ENCODE assay signal across 1 cellular context in genomic region chr14:74945852-74946658, GRCh38.
TF ChIP-seq lines count a peak whose summit lies in the region.

No MANE protein-coding gene starts in this region.

TF ChIP-seq in HepG2, 621 proteins besides CTCF, POLR2A, EP300 and RAD21 (continued from another document and continues in another):
- no peak for TF ChIP-seq ZNF318 (CRISPR knock-in tag; IDR thresholded peaks at IDR 0.05)
- no peak for TF ChIP-seq KLF12 (CRISPR knock-in tag; IDR thresholded peaks at IDR 0.05; ENCODE audit: borderline replicate concordance)
- 0 out of 2 replicates have a peak, but pooled peaks have one; percentile 55 for TF ChIP-seq BCL6 (CRISPR knock-in tag; IDR thresholded peaks at IDR 0.05)
- TF ChIP-seq POGK (CRISPR knock-in tag; conservative IDR thresholded peaks at IDR 0.05), result 0 out of 2 replicates have a peak, but pooled peaks have one; percentile 45
- no peak for TF ChIP-seq TEAD2 (CRISPR knock-in tag; IDR thresholded peaks at IDR 0.05)
- TF ChIP-seq, protein P1, sequence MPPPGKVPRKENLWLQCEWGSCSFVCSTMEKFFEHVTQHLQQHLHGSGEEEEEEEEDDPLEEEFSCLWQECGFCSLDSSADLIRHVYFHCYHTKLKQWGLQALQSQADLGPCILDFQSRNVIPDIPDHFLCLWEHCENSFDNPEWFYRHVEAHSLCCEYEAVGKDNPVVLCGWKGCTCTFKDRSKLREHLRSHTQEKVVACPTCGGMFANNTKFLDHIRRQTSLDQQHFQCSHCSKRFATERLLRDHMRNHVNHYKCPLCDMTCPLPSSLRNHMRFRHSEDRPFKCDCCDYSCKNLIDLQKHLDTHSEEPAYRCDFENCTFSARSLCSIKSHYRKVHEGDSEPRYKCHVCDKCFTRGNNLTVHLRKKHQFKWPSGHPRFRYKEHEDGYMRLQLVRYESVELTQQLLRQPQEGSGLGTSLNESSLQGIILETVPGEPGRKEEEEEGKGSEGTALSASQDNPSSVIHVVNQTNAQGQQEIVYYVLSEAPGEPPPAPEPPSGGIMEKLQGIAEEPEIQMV (CRISPR knock-in tag; IDR thresholded peaks at IDR 0.05; ENCODE audit: low read depth), result no peak
- no peak for TF ChIP-seq ONECUT2 (CRISPR knock-in tag; IDR thresholded peaks at IDR 0.05)
- no peak for TF ChIP-seq ZNF772 (CRISPR knock-in tag; IDR thresholded peaks at IDR 0.05)
- TF ChIP-seq NCOA5 (CRISPR knock-in tag; IDR thresholded peaks at IDR 0.05), result no peak
- no peak for TF ChIP-seq ZNF746 (CRISPR knock-in tag; IDR thresholded peaks at IDR 0.05)
- no peak for TF ChIP-seq ZNF660 (CRISPR knock-in tag; IDR thresholded peaks at IDR 0.05; ENCODE audit: borderline replicate concordance, low read depth)
- no peak for TF ChIP-seq ZBTB26 (CRISPR knock-in tag; IDR thresholded peaks at IDR 0.05; ENCODE audit: borderline replicate concordance)
- TF ChIP-seq, protein P2, sequence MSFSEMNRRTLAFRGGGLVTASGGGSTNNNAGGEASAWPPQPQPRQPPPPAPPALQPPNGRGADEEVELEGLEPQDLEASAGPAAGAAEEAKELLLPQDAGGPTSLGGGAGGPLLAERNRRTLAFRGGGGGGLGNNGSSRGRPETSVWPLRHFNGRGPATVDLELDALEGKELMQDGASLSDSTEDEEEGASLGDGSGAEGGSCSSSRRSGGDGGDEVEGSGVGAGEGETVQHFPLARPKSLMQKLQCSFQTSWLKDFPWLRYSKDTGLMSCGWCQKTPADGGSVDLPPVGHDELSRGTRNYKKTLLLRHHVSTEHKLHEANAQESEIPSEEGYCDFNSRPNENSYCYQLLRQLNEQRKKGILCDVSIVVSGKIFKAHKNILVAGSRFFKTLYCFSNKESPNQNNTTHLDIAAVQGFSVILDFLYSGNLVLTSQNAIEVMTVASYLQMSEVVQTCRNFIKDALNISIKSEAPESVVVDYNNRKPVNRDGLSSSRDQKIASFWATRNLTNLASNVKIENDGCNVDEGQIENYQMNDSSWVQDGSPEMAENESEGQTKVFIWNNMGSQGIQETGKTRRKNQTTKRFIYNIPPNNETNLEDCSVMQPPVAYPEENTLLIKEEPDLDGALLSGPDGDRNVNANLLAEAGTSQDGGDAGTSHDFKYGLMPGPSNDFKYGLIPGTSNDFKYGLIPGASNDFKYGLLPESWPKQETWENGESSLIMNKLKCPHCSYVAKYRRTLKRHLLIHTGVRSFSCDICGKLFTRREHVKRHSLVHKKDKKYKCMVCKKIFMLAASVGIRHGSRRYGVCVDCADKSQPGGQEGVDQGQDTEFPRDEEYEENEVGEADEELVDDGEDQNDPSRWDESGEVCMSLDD (CRISPR knock-in tag; IDR thresholded peaks at IDR 0.05; ENCODE audit: borderline replicate concordance), result no peak
- TF ChIP-seq, protein P3, sequence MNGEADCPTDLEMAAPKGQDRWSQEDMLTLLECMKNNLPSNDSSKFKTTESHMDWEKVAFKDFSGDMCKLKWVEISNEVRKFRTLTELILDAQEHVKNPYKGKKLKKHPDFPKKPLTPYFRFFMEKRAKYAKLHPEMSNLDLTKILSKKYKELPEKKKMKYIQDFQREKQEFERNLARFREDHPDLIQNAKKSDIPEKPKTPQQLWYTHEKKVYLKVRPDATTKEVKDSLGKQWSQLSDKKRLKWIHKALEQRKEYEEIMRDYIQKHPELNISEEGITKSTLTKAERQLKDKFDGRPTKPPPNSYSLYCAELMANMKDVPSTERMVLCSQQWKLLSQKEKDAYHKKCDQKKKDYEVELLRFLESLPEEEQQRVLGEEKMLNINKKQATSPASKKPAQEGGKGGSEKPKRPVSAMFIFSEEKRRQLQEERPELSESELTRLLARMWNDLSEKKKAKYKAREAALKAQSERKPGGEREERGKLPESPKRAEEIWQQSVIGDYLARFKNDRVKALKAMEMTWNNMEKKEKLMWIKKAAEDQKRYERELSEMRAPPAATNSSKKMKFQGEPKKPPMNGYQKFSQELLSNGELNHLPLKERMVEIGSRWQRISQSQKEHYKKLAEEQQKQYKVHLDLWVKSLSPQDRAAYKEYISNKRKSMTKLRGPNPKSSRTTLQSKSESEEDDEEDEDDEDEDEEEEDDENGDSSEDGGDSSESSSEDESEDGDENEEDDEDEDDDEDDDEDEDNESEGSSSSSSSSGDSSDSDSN (CRISPR knock-in tag; IDR thresholded peaks at IDR 0.05), result 0 out of 2 replicates have a peak, but pooled peaks have one; percentile 9
- no peak for TF ChIP-seq ZNF138 (CRISPR knock-in tag; IDR thresholded peaks at IDR 0.05; ENCODE audit: low read depth)
- peak; percentile 100 for TF ChIP-seq ZNF691 (CRISPR knock-in tag; IDR thresholded peaks at IDR 0.05; ENCODE audit: borderline replicate concordance, low read depth)
- TF ChIP-seq SMYD3 (CRISPR knock-in tag; IDR thresholded peaks at IDR 0.05), result no peak
- no peak for TF ChIP-seq ZNF570 (CRISPR knock-in tag; IDR thresholded peaks at IDR 0.05; ENCODE audit: borderline replicate concordance)
- no peak; the same call in 1 of the 2 replicates for TF ChIP-seq ZNF280B (CRISPR knock-in tag; IDR thresholded peaks at IDR 0.05; ENCODE audit: borderline replicate concordance)
- TF ChIP-seq, protein P4, sequence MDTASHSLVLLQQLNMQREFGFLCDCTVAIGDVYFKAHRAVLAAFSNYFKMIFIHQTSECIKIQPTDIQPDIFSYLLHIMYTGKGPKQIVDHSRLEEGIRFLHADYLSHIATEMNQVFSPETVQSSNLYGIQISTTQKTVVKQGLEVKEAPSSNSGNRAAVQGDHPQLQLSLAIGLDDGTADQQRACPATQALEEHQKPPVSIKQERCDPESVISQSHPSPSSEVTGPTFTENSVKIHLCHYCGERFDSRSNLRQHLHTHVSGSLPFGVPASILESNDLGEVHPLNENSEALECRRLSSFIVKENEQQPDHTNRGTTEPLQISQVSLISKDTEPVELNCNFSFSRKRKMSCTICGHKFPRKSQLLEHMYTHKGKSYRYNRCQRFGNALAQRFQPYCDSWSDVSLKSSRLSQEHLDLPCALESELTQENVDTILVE (CRISPR knock-in tag; IDR thresholded peaks at IDR 0.05), result no peak
- no peak for TF ChIP-seq ZBTB7A (CRISPR knock-in tag; IDR thresholded peaks at IDR 0.05)
- TF ChIP-seq ZNF788 (CRISPR knock-in tag; IDR thresholded peaks at IDR 0.05; ENCODE audit: borderline replicate concordance), result no peak
- TF ChIP-seq ZNF296 (CRISPR knock-in tag; conservative IDR thresholded peaks at IDR 0.05), result no peak
- TF ChIP-seq ZNF775 (CRISPR knock-in tag; IDR thresholded peaks at IDR 0.05; ENCODE audit: borderline replicate concordance), result no peak
- TF ChIP-seq ZNF605 (CRISPR knock-in tag; IDR thresholded peaks at IDR 0.05), result no peak
- no peak for TF ChIP-seq ZNF552 (CRISPR knock-in tag; IDR thresholded peaks at IDR 0.05; ENCODE audit: borderline replicate concordance)
- no peak for TF ChIP-seq HDAC6 (IDR thresholded peaks at IDR 0.05; ENCODE audit: low read depth, low read length)
- no peak for TF ChIP-seq MTF1 (CRISPR knock-in tag; IDR thresholded peaks at IDR 0.05)
- TF ChIP-seq, protein P5, sequence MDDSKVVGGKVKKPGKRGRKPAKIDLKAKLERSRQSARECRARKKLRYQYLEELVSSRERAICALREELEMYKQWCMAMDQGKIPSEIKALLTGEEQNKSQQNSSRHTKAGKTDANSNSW (CRISPR knock-in tag; IDR thresholded peaks at IDR 0.05; ENCODE audit: borderline replicate concordance), result no peak
- TF ChIP-seq HHEX (CRISPR knock-in tag; IDR thresholded peaks at IDR 0.05), result peak; percentile 45; the same call in 1 of the 2 replicates
- TF ChIP-seq ZNF451 (CRISPR knock-in tag; IDR thresholded peaks at IDR 0.05), result no peak
- peak; percentile 47; the same call in 1 of the 2 replicates for TF ChIP-seq SP5 (CRISPR knock-in tag; IDR thresholded peaks at IDR 0.05; ENCODE audit: borderline replicate concordance, low read depth)
